Comparison of ENCODE assay signal across 1 cellular context in genomic region chr10:133123050-133123745, GRCh38.
A peak's percentile ranks its signal among the peaks of the same experiment; 100 is the strongest.
TF ChIP-seq lines count a peak whose summit lies in the region.

No MANE protein-coding gene starts in this region.

TF ChIP-seq in K562, 482 proteins besides CTCF, POLR2A, EP300 and RAD21:
- TF ChIP-seq COPS2 (conservative IDR thresholded peaks at IDR 0.05) (no peak), ZNF184 (CRISPR knock-in tag; IDR thresholded peaks at IDR 0.05) (no peak), PCBP1 (IDR thresholded peaks at IDR 0.05; ENCODE audit: low read depth, low read length, poor library complexity, severe bottlenecking) (no peak), ZNF316 (IDR thresholded peaks at IDR 0.05) (peak; percentile 35), HNRNPL (IDR thresholded peaks at IDR 0.05; ENCODE audit: low read depth, low read length) (no peak), C11orf30 (IDR thresholded peaks at IDR 0.05; ENCODE audit: low read depth) (0 out of 2 replicates have a peak, but pooled peaks have one; percentile 31), KLF16 (IDR thresholded peaks at IDR 0.05) (no peak), THRAP3 (IDR thresholded peaks at IDR 0.05; ENCODE audit: borderline replicate concordance) (no peak), MCM3 (IDR thresholded peaks at IDR 0.05) (no peak)
